Comparison of ENCODE assay signal across 13 cellular contexts in the genomic region with DNA sequence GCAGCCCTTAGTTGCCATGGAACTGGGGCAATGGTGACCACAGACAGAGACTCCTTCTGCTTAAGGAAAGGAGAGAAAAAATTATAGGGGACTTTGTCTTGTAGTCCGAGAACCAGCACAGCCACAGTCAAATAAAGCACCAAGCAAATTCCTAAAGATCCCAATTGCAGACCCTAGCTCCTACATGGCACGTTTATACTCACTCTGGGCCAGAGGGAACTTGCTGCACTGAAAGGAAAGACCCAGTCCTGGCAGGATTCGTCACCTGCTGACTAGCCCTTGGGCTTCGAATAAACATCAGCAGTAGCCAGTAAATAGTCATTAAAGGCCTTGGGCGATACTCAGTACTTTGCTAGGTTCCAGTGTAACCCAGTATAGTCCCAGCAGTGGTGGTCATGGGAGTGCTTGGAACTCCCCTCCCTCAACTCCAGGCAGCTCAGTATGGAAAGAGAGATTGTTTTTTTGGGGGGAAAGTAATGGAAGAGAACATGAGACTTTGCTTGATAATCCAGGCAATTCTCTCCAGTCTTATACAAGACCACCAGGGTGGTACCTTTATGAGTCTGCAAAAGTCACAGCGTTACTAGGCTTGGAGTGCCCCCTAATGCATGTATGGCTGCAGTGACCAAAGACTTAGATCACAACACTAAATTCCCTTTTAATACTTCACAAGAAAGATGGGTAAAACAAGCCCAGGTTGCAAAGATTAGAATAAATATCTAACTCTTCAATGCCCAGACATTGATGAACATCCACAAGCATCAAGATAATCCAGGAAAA.
DNase-seq lines count a peak whose midpoint lies in the region; ATAC-seq, FAIRE-seq and TF ChIP-seq lines count a peak whose summit lies in the region.
"Had no signal": no experiment of that assay in that cellular context is flagged by ENCODE, and none has a peak within 500 bp of the region (broad histone marks: within the 10 kb centered on the region; RNA-seq: fewer than 3 reads in every experiment).

No MANE protein-coding gene starts in this region.

- ATAC-seq in IMR-90 (ENCODE audit: low read depth) = no peak
- peak; percentile 91 for ATAC-seq in HepG2
- ATAC-seq in psoas muscle = no peak
- no peak for ATAC-seq in GM18520 (IDR thresholded peaks at IDR 0.05; ENCODE audit: unreplicated experiment)
- ATAC-seq: stimulated activated effector memory CD8-positive, alpha-beta T cell treated with anti-CD3 and anti-CD28 coated beads, Interleukin-12 subunit alpha, Interleukin-12 subunit beta, amount 100 ng/mL, for 72 hours had no signal

- H3K27me3 ChIP-seq in IMR-90 (ENCODE audit: control insufficient read depth, insufficient read depth, low read length) (no peaks in the 10 kb centered on the region), brain microvascular endothelial cell (replicated peaks) (no peaks in the 10 kb centered on the region), HepG2 (ENCODE audit: control insufficient read depth in 1 of 2, insufficient read depth in 2 of 2, low read length in 2 of 2) (no peaks in the 10 kb centered on the region), psoas muscle (ENCODE audit: insufficient read depth in 3 of 3, low read length in 2 of 3) (no peaks in the 10 kb centered on the region), adrenal gland (no peaks in the 10 kb centered on the region)

- H3K27ac ChIP-seq in IMR-90 (ENCODE audit: insufficient read depth, low read length) (no peak overlapping the region), brain microvascular endothelial cell (no peak overlapping the region), HepG2 (ENCODE audit: extremely low read length, insufficient read depth, low read length) (peak overlapping the region; percentile 35), coronary artery (no peak overlapping the region), psoas muscle (no peak overlapping the region), adrenal gland (no peak overlapping the region)

- no peak overlapping the region for H3K4ac ChIP-seq in IMR-90 (ENCODE audit: low read depth, low read length)

- H3K23ac ChIP-seq in IMR-90 (ENCODE audit: low read depth, low read length) = no peak overlapping the region

- no peaks in the 10 kb centered on the region for H3K79me2 ChIP-seq in HepG2 (ENCODE audit: insufficient read depth, low read length)

- H2BK120ac ChIP-seq in IMR-90 (ENCODE audit: low read depth, low read length) = no peak overlapping the region

- dilution Hi-C loops in IMR-90 (cut with HindIII; ENCODE audit: low sequenced_read_pairs, unreplicated experiment) = no loop called here

- no peaks in the 10 kb centered on the region for H3K79me1 ChIP-seq in IMR-90 (ENCODE audit: low read depth in 1 of 2, low read length in 2 of 2)

- peak; percentile 15; the same call in 1 of the 2 replicates for TF ChIP-seq CTCF in AG10803 (conservative IDR thresholded peaks at IDR 0.05; ENCODE audit: low read length)
- TF ChIP-seq CTCF in IMR-90 (conservative IDR thresholded peaks at IDR 0.05; ENCODE audit: low read depth, low read length) = 0 out of 2 replicates have a peak, but pooled peaks have one; percentile 27
- TF ChIP-seq CTCF in brain microvascular endothelial cell (IDR thresholded peaks at IDR 0.05; ENCODE audit: low read depth, low read length, missing control alignments) = peak; percentile 68
- peak; percentile 80 for TF ChIP-seq CTCF in HepG2 (CRISPR knock-in tag; IDR thresholded peaks at IDR 0.05)
- no peak for TF ChIP-seq CTCF in coronary artery (IDR thresholded peaks at IDR 0.05)
- TF ChIP-seq CTCF in psoas muscle (IDR thresholded peaks at IDR 0.05) = no peak
- TF ChIP-seq CTCF in adrenal gland (IDR thresholded peaks at IDR 0.05) = no peak

- BruUV-seq in IMR-90 (replicated peaks; lab: Mats Ljungman, UMichigan) (no TSS peak), HepG2 (replicated peaks; lab: Mats Ljungman, UMichigan) (no TSS peak)

- WGBS in IMR-90 (ENCODE audit: extremely low coverage in 2 of 2, insufficient read length in 1 of 2), 2 experiments = 40% methylated on average over 1 of the region's 6 CpGs; no CpG with 5 or more reads in 1 of the 2 experiments
- WGBS in HepG2 (ENCODE audit: low lambda C conversion rate) = 80% methylated on average over 6 of the region's 6 CpGs
- WGBS in psoas muscle, 3 donors = 64 to 67% (median 65%) methylated on average over 6 of the region's 6 CpGs
- 77 to 83% (median 80%) methylated on average over 6 of the region's 6 CpGs for WGBS in adrenal gland, 4 donors

- FAIRE-seq in HepG2 (lab: Jason Lieb, UNC) = no peak

- TF ChIP-seq POLR2A in IMR-90 (IDR thresholded peaks at IDR 0.05; ENCODE audit: low read depth, low read length) (no peak), HepG2 (IDR thresholded peaks at IDR 0.05; ENCODE audit: insufficient read depth in 1 of 2, low read depth in 2 of 2, low read length in 2 of 2) (no peak), adrenal gland (IDR thresholded peaks at IDR 0.05) (no peak)

- no peak overlapping the region for H3K4me2 ChIP-seq in IMR-90 (ENCODE audit: low read depth, low read length)
- H3K4me2 ChIP-seq in HepG2 (ENCODE audit: low read depth, low read length) = no peak overlapping the region

- no peak overlapping the region for H2BK20ac ChIP-seq in IMR-90 (ENCODE audit: low read depth, low read length)

- H2AFZ ChIP-seq in IMR-90 (replicated peaks; ENCODE audit: low read length, poor library complexity) = no peak overlapping the region
- no peak overlapping the region for H2AFZ ChIP-seq in HepG2 (ENCODE audit: low read length)

- H3K18ac ChIP-seq in IMR-90 (ENCODE audit: low read depth, low read length) = no peak overlapping the region

- TF ChIP-seq RAD21 in IMR-90 (IDR thresholded peaks at IDR 0.05; ENCODE audit: low read length) (peak; percentile 34; the same call in 1 of the 2 replicates), HepG2 (CRISPR knock-in tag; IDR thresholded peaks at IDR 0.05) (peak; percentile 88)

- no peak overlapping the region for H4K5ac ChIP-seq in IMR-90 (ENCODE audit: low read depth, low read length)

- no peak overlapping the region for H4K91ac ChIP-seq in IMR-90 (ENCODE audit: insufficient read depth, low read depth, low read length)

- CTCF ChIA-PET in IMR-90 (lab: Yijun Ruan, JAX) = no interaction called here
- CTCF ChIA-PET in HepG2 (lab: Yijun Ruan, JAX; ENCODE audit: low intra/inter-chr PET ratio, low total read pairs) = interaction anchor here (1.7 to 2.7 kb wide), 2 partner anchors 252 to 322 kb away, joined by 6 to 22 read pairs; no protein-coding TSS in a partner anchor

- TF ChIP-seq EP300 in HepG2 (IDR thresholded peaks at IDR 0.05; ENCODE audit: low read depth in 2 of 2, low read length in 2 of 2) (no peak), HepG2 (CRISPR knock-in tag; IDR thresholded peaks at IDR 0.05; ENCODE audit: borderline replicate concordance) (no peak)

- no peak overlapping the region for H2AK9ac ChIP-seq in IMR-90 (replicated peaks; ENCODE audit: low read depth, low read length, poor library complexity)

- in situ Hi-C loops in IMR-90 (cut with MboI; ENCODE audit: low sequenced_read_pairs) = no loop called here
- in situ Hi-C loops in brain microvascular endothelial cell (cut with HindIII; ENCODE audit: low pct_ligation_motif_present, low sequenced_read_pairs) = no loop called here
- in situ Hi-C loops in HepG2 (cut with HindIII; ENCODE audit: extremely low pct_ligation_motif_present, low pct_unique_long_range_greater_than_20kb) = loop anchor here (5.0 kb wide), 1 partner anchor 249 kb away; no protein-coding TSS in a partner anchor

- no peak overlapping the region for H3K14ac ChIP-seq in IMR-90 (replicated peaks; ENCODE audit: low read depth, low read length)

- H2BK5ac ChIP-seq in IMR-90 (ENCODE audit: low read depth, low read length, poor library complexity, severe bottlenecking) = no peak overlapping the region

- H4K8ac ChIP-seq in IMR-90 (ENCODE audit: low read depth in 2 of 2, low read length in 2 of 2) = no peak overlapping the region

- DNase-seq in AG10803 (ENCODE audit: low read depth) (no peak), IMR-90 (no peak), brain microvascular endothelial cell (no peak), HepG2 (ENCODE audit: low spot score) (peak; percentile 61), coronary artery (ENCODE audit: low spot score) (no peak), psoas muscle (no peak), adrenal gland (no peak)
- DNase-seq: activated B cell treated with CpG ODN at 0.5 μM for 24 hours; CD4-positive, CD25-positive, alpha-beta regulatory T cell; stimulated activated CD4-positive, alpha-beta T cell treated with anti-CD3 and anti-CD28 coated beads, Interleukin-2, amount 100 ng/mL, for 24 hours had no signal

- H3K4me1 ChIP-seq in IMR-90 (ENCODE audit: control insufficient read depth, insufficient read depth, low read length) = no peaks in the 10 kb centered on the region
- peaks cover 11% of the 10 kb centered on the region for H3K4me1 ChIP-seq in HepG2 (ENCODE audit: insufficient read depth, low read length)
- no peaks in the 10 kb centered on the region for H3K4me1 ChIP-seq in psoas muscle
- no peaks in the 10 kb centered on the region for H3K4me1 ChIP-seq in adrenal gland (replicated peaks in 1 of 2)

- no peaks in the 10 kb centered on the region for H4K20me1 ChIP-seq in IMR-90 (ENCODE audit: insufficient read depth, low read length)
- no peaks in the 10 kb centered on the region for H4K20me1 ChIP-seq in HepG2 (ENCODE audit: insufficient read depth, low read length)

- POLR2A ChIA-PET in IMR-90 (lab: Charles Lee; ENCODE audit: unreplicated experiment) = no interaction called here
- POLR2A ChIA-PET in HepG2 (lab: Yijun Ruan, JAX) = interaction anchor here (1.0 to 1.9 kb wide), 2 partner anchors 29 to 31 kb away, joined by 5 to 6 read pairs; no protein-coding TSS in a partner anchor

- H2BK15ac ChIP-seq in IMR-90 (ENCODE audit: low read depth, low read length) = no peak overlapping the region

- H3K4me3 ChIP-seq in AG10803 (ENCODE audit: low read length) (no peak overlapping the region), IMR-90 (ENCODE audit: insufficient read depth, low read depth, low read length) (no peak overlapping the region), brain microvascular endothelial cell (ENCODE audit: low read depth, low read length) (no peak overlapping the region), HepG2 (replicated peaks in 1 of 3; ENCODE audit: insufficient read depth in 1 of 3, low read depth in 2 of 3, low read length in 3 of 3) (no peak overlapping the region), coronary artery (no peak overlapping the region), psoas muscle (no peak overlapping the region), adrenal gland (no peak overlapping the region)
- H3K4me3 ChIP-seq: lung had no signal

- no peak overlapping the region for H3K56ac ChIP-seq in IMR-90 (ENCODE audit: extremely low read depth, insufficient read depth, low read length)

- intact Hi-C loops in IMR-90 (cut with micrococcal nuclease) = loop anchor here (5.0 kb wide), 1 partner anchor 324 kb away; no protein-coding TSS in a partner anchor
- intact Hi-C loops in HepG2 (cut with micrococcal nuclease; ENCODE audit: unreplicated experiment) = loop anchor here (1.0 to 5.0 kb wide), 4 partner anchors 29 to 322 kb away; no protein-coding TSS in a partner anchor
- intact Hi-C loops in psoas muscle (cut with DNase I) = no loop called here
- intact Hi-C loops in adrenal gland (cut with DNase I) = no loop called here

- no peak overlapping the region for H2AK5ac ChIP-seq in IMR-90 (ENCODE audit: low read depth, low read length)

- no peaks in the 10 kb centered on the region for H3K9me1 ChIP-seq in IMR-90 (ENCODE audit: insufficient read depth, low read length)

- H3K36me3 ChIP-seq in IMR-90 (ENCODE audit: control insufficient read depth, insufficient read depth, low read length) (no peaks in the 10 kb centered on the region), brain microvascular endothelial cell (replicated peaks) (no peaks in the 10 kb centered on the region), HepG2 (replicated peaks in 1 of 2; ENCODE audit: control insufficient read depth in 1 of 2, insufficient read depth in 2 of 2, low read length in 2 of 2) (no peaks in the 10 kb centered on the region), psoas muscle (ENCODE audit: insufficient read depth in 1 of 2, low read depth in 1 of 2) (no peaks in the 10 kb centered on the region), adrenal gland (replicated peaks in 1 of 2) (no peaks in the 10 kb centered on the region)

- H3K9ac ChIP-seq in IMR-90 (ENCODE audit: low read depth, low read length) (no peak overlapping the region), HepG2 (ENCODE audit: insufficient read depth, low read depth, low read length) (no peak overlapping the region)

- H3K9me3 ChIP-seq in IMR-90 (ENCODE audit: control insufficient read depth, insufficient read depth, low read length) (no peaks in the 10 kb centered on the region), HepG2 (ENCODE audit: low read length) (peaks cover 18% of the 10 kb centered on the region; the same call in 1 of the 2 replicates), psoas muscle (peaks cover 7% of the 10 kb centered on the region), adrenal gland (replicated peaks in 1 of 3) (no peaks in the 10 kb centered on the region)

Comparison
In these comparisons a context has a peak if more than half of its experiments do, and no peak if none do; other contexts are left out.
1. CTCF ChIP-seq: peak in AG10803 (single experiment), IMR-90 (single experiment), brain microvascular endothelial cell (single experiment) and HepG2 (single experiment); none in coronary artery (single experiment), psoas muscle (single experiment) and adrenal gland (0 of 6).
2. intact Hi-C loops: an anchor here in IMR-90 (5.0 kb wide) and HepG2 (1.0 to 5.0 kb wide); none called in psoas muscle and adrenal gland.